19 cellular contexts compared by ENCODE assay signal in the genomic region with DNA sequence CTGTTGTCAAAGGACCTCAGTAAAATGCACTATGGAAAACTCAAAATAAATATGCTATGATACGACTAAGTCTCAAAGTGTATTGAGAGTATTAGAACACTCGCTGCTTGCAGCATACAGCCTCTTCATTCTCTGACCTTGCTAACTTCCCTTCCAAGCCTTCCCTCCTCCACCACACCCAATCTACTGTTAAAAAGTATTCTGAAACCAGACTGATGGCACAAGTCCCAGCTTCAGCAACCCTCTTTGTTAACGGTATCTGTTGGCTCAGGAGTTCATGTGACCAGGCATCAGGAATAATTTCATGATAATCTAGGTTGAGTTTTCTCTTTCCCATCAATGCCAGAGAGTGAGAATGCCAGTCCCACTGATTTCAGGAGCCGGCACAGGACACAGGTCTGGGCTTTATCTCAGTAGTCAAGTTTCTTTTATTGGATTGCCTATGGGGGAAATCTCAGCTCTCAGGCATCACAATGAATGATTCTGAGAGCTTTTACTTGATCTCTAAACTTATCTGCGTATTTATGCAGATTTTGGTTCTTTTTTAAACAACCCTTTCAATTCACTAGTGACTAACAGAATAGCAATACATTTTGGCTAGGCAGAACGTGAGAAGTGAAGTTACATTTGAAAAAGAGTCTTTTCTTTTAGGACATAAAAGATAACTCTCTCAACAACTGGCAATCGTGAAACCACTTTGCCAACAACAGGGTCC.
DNase-seq lines count a peak whose midpoint lies in the region; TF ChIP-seq lines count a peak whose summit lies in the region.
"Had no signal": no experiment of that assay in that cellular context is flagged by ENCODE, and none has a peak within 500 bp of the region (broad histone marks: within the 10 kb centered on the region; RNA-seq: fewer than 3 reads in every experiment).

No MANE protein-coding gene starts in this region.

- H3K27me3 ChIP-seq in fibroblast of lung (ENCODE audit: control insufficient read depth, insufficient read depth, low read length): no peaks in the 10 kb centered on the region
- H3K27me3 ChIP-seq in esophagus muscularis mucosa: no peaks in the 10 kb centered on the region
- no peaks in the 10 kb centered on the region for H3K27me3 ChIP-seq in stomach

- no peaks in the 10 kb centered on the region for H3K27me3 Mint-ChIP-seq in mesothelial cell of epicardium (ENCODE audit: low read depth)
- H3K27me3 Mint-ChIP-seq: activated naive CD4-positive, alpha-beta T cell treated with anti-CD3 and anti-CD28 coated beads, Interleukin-2, amount 10 ng/mL, durations not matched to agents 7 days and 5 days had no signal

- no peaks in the 10 kb centered on the region for H4K20me1 ChIP-seq in fibroblast of lung (ENCODE audit: control insufficient read depth, extremely low read depth, insufficient read depth, low read length)

- no peak overlapping the region for H3K27ac ChIP-seq in fibroblast of lung (ENCODE audit: insufficient read depth, low read length)
- no peak overlapping the region for H3K27ac ChIP-seq in esophagus muscularis mucosa (replicated peaks in 1 of 4)
- no peak overlapping the region for H3K27ac ChIP-seq in stomach
- H3K27ac ChIP-seq: dorsolateral prefrontal cortex, parathyroid adenoma had no signal

- peak; percentile 7 for DNase-seq in Daoy (ENCODE audit: low read depth)
- DNase-seq in RPMI7951 (ENCODE audit: low read depth): peak; percentile 66
- DNase-seq in fibroblast of lung (ENCODE audit: low read depth in 2 of 2): peak; percentile 49 to 73
- no peak for DNase-seq in mesothelial cell of epicardium (ENCODE audit: low spot score in 2 of 2, unreplicated experiment in 2 of 2)
- DNase-seq in esophagus muscularis mucosa (ENCODE audit: extremely low spot score): no peak
- no peak for DNase-seq in islet precursor cell
- no peak for DNase-seq in anterior cingulate cortex (lab: John Stamatoyannopoulos, UW)
- no peak for DNase-seq in stomach
- DNase-seq: activated CD4-positive, alpha-beta T cell treated with anti-CD3 and anti-CD28 coated beads, Interleukin-2, amount 50 U/mL, for 1 hour; activated naive CD4-positive, alpha-beta T cell treated with anti-CD3 and anti-CD28 coated beads, Interleukin-2, amount 10 ng/mL, durations not matched to agents 7 days and 5 days; activated T-cell treated with anti-CD3 and anti-CD28 coated beads for 4 hours; AML-193; Calu3; dorsolateral prefrontal cortex; left colon; NCI-H187 treated with DMSO at 0.1 percent for 48 hours; NCI-H510A treated with DMSO at 0.1 percent for 48 hours had no signal

- H3K4me2 ChIP-seq in fibroblast of lung (ENCODE audit: extremely low read depth, insufficient read depth, low read length): no peak overlapping the region

- TF ChIP-seq POLR2A in esophagus muscularis mucosa (IDR thresholded peaks at IDR 0.05; ENCODE audit: low read depth) (no peak), stomach (IDR thresholded peaks at IDR 0.05) (no peak)

- H3K4me1 ChIP-seq in fibroblast of lung (ENCODE audit: control insufficient read depth, extremely low read depth, insufficient read depth, low read length) (no peaks in the 10 kb centered on the region), esophagus muscularis mucosa (no peaks in the 10 kb centered on the region), stomach (peaks cover 0 to 6% (median 3%) of the 10 kb centered on the region in 4 donors)
- H3K4me1 ChIP-seq: parathyroid adenoma had no signal

- no peak for TF ChIP-seq CTCF in fibroblast of lung (conservative IDR thresholded peaks at IDR 0.05 in 1 of 2, IDR thresholded peaks at IDR 0.05 in 1 of 2; ENCODE audit: low read depth in 1 of 2, low read length in 2 of 2)
- no peak for TF ChIP-seq CTCF in mesothelial cell of epicardium (IDR thresholded peaks at IDR 0.05; ENCODE audit: unreplicated experiment)
- TF ChIP-seq CTCF in esophagus muscularis mucosa (IDR thresholded peaks at IDR 0.05): no peak
- no peak for TF ChIP-seq CTCF in stomach (IDR thresholded peaks at IDR 0.05)

- no peak overlapping the region for H3K4me3 ChIP-seq in fibroblast of lung (replicated peaks in 1 of 4; ENCODE audit: control extremely low read depth in 1 of 4, insufficient read depth in 1 of 4, low read depth in 3 of 4, low read length in 4 of 4)
- H3K4me3 ChIP-seq in esophagus muscularis mucosa: no peak overlapping the region
- no peak overlapping the region for H3K4me3 ChIP-seq in stomach
- H3K4me3 ChIP-seq: dorsolateral prefrontal cortex, GM12878 had no signal

- intact Hi-C loops in esophagus muscularis mucosa (cut with DNase I) (no loop called here), stomach (cut with DNase I; ENCODE audit: low total_unique reads) (no loop called here)

- H3K27ac Mint-ChIP-seq in mesothelial cell of epicardium: peak overlapping the region; percentile 79
- H3K27ac Mint-ChIP-seq: activated naive CD4-positive, alpha-beta T cell treated with anti-CD3 and anti-CD28 coated beads, Interleukin-2, amount 10 ng/mL, durations not matched to agents 7 days and 5 days had no signal

- no peak overlapping the region for H3K4me3 Mint-ChIP-seq in mesothelial cell of epicardium
- H3K4me3 Mint-ChIP-seq: activated naive CD4-positive, alpha-beta T cell treated with anti-CD3 and anti-CD28 coated beads, Interleukin-2, amount 10 ng/mL, durations not matched to agents 7 days and 5 days had no signal

- H3K9me3 Mint-ChIP-seq in mesothelial cell of epicardium: no peaks in the 10 kb centered on the region
- H3K9me3 Mint-ChIP-seq: activated naive CD4-positive, alpha-beta T cell treated with anti-CD3 and anti-CD28 coated beads, Interleukin-2, amount 10 ng/mL, durations not matched to agents 7 days and 5 days had no signal

- H2AFZ ChIP-seq in fibroblast of lung (ENCODE audit: low read length): no peak overlapping the region
- H2AFZ ChIP-seq: parathyroid adenoma had no signal

- H3K4me1 Mint-ChIP-seq in mesothelial cell of epicardium: peaks cover 27% of the 10 kb centered on the region
- H3K4me1 Mint-ChIP-seq: activated naive CD4-positive, alpha-beta T cell treated with anti-CD3 and anti-CD28 coated beads, Interleukin-2, amount 10 ng/mL, durations not matched to agents 7 days and 5 days had no signal

- no peaks in the 10 kb centered on the region for H3K79me2 ChIP-seq in fibroblast of lung (ENCODE audit: control insufficient read depth, insufficient read depth, low read length)
- H3K79me2 ChIP-seq: parathyroid adenoma had no signal

- H3K36me3 ChIP-seq in fibroblast of lung (ENCODE audit: control insufficient read depth, insufficient read depth, low read length) (no peaks in the 10 kb centered on the region), esophagus muscularis mucosa (no peaks in the 10 kb centered on the region), stomach (no peaks in the 10 kb centered on the region)

- H3K9ac ChIP-seq in fibroblast of lung (ENCODE audit: insufficient read depth, low read length): no peak overlapping the region
- H3K9ac ChIP-seq: parathyroid adenoma had no signal

- no peaks in the 10 kb centered on the region for H3K9me3 ChIP-seq in fibroblast of lung (ENCODE audit: control insufficient read depth, insufficient read depth, low read depth, low read length)
- no peaks in the 10 kb centered on the region for H3K9me3 ChIP-seq in esophagus muscularis mucosa
- H3K9me3 ChIP-seq in stomach: no peaks in the 10 kb centered on the region

- TF ChIP-seq EP300 in esophagus muscularis mucosa (IDR thresholded peaks at IDR 0.05): no peak
- TF ChIP-seq EP300 in stomach (IDR thresholded peaks at IDR 0.05): no peak

- H3K36me3 Mint-ChIP-seq in mesothelial cell of epicardium: no peaks in the 10 kb centered on the region
- H3K36me3 Mint-ChIP-seq: activated naive CD4-positive, alpha-beta T cell treated with anti-CD3 and anti-CD28 coated beads, Interleukin-2, amount 10 ng/mL, durations not matched to agents 7 days and 5 days had no signal

- WGBS in esophagus muscularis mucosa: 61% methylated on average over 7 of the region's 7 CpGs
- 22 to 38% (median 32%) methylated on average over 7 of the region's 7 CpGs for WGBS in stomach, 5 donors

Comparison
In these comparisons a context has a peak if more than half of its experiments do, and no peak if none do; other contexts are left out.
1. DNase-seq: peak in Daoy (single experiment), RPMI7951 (single experiment) and fibroblast of lung (2 of 2); none in mesothelial cell of epicardium (0 of 2), esophagus muscularis mucosa (single experiment), islet precursor cell (single experiment), anterior cingulate cortex (0 of 58) and stomach (single experiment).